Comparison of ENCODE assay signal across 1 cellular context in genomic region chr10:33237736-33238624, GRCh38.
A peak's percentile ranks its signal among the peaks of the same experiment; 100 is the strongest.
TF ChIP-seq lines count a peak whose summit lies in the region.

No MANE protein-coding gene starts in this region.

TF ChIP-seq in HCT116, 20 proteins besides CTCF, POLR2A, EP300 and RAD21 (continued from another document):
- TF ChIP-seq, protein P1, sequence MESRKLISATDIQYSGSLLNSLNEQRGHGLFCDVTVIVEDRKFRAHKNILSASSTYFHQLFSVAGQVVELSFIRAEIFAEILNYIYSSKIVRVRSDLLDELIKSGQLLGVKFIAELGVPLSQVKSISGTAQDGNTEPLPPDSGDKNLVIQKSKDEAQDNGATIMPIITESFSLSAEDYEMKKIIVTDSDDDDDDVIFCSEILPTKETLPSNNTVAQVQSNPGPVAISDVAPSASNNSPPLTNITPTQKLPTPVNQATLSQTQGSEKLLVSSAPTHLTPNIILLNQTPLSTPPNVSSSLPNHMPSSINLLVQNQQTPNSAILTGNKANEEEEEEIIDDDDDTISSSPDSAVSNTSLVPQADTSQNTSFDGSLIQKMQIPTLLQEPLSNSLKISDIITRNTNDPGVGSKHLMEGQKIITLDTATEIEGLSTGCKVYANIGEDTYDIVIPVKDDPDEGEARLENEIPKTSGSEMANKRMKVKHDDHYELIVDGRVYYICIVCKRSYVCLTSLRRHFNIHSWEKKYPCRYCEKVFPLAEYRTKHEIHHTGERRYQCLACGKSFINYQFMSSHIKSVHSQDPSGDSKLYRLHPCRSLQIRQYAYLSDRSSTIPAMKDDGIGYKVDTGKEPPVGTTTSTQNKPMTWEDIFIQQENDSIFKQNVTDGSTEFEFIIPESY (IDR thresholded peaks at IDR 0.05; ENCODE audit: extremely low read depth, insufficient replicate concordance, low read length): no peak
- TF ChIP-seq CBX3 (IDR thresholded peaks at IDR 0.05; ENCODE audit: low read depth) (peak; percentile 76; the same call in 1 of the 2 replicates), ATF3 (IDR thresholded peaks at IDR 0.05) (peak; percentile 67), ELF1 (IDR thresholded peaks at IDR 0.05; ENCODE audit: borderline replicate concordance, low read depth) (no peak), EZH2 (IDR thresholded peaks at IDR 0.05) (no peak), TCF7L2 (IDR thresholded peaks at IDR 0.05; ENCODE audit: borderline replicate concordance, extremely low read depth, insufficient read depth, insufficient read length) (no peak), FOSL1 (IDR thresholded peaks at IDR 0.05; ENCODE audit: low read depth) (peak; percentile 78)
